In genomic region chr2:217903859-217904613, GRCh38 we compare ENCODE assay signal across 1 cellular context.
TF ChIP-seq lines count a peak whose summit lies in the region.

No MANE protein-coding gene starts in this region.

TF ChIP-seq in HepG2, 621 proteins besides CTCF, POLR2A, EP300 and RAD21 (continued from another document and continues in another):
- TF ChIP-seq ZNF281 (CRISPR knock-in tag; IDR thresholded peaks at IDR 0.05; ENCODE audit: borderline replicate concordance) (peak; percentile 22; the same call in 1 of the 2 replicates), FOXP4 (CRISPR knock-in tag; IDR thresholded peaks at IDR 0.05) (peak; percentile 79), HIC2 (CRISPR knock-in tag; IDR thresholded peaks at IDR 0.05; ENCODE audit: low read depth) (peak; percentile 70; the same call in 1 of the 2 replicates), SPEN (CRISPR knock-in tag; IDR thresholded peaks at IDR 0.05; ENCODE audit: low read depth) (peak; percentile 63; the same call in 1 of the 2 replicates), KDM4B (CRISPR knock-in tag; IDR thresholded peaks at IDR 0.05) (no peak), SNAI1 (CRISPR knock-in tag; IDR thresholded peaks at IDR 0.05; ENCODE audit: borderline replicate concordance) (no peak), ZNF331 (CRISPR knock-in tag; IDR thresholded peaks at IDR 0.05) (peak; percentile 22), ZNF883 (CRISPR knock-in tag; IDR thresholded peaks at IDR 0.05; ENCODE audit: not compliant biosample characterization) (no peak), ZNF547 (CRISPR knock-in tag; IDR thresholded peaks at IDR 0.05) (no peak), HNRNPLL (IDR thresholded peaks at IDR 0.05; ENCODE audit: low read depth, low read length, poor library complexity, severe bottlenecking) (no peak), PHF21A (CRISPR knock-in tag; IDR thresholded peaks at IDR 0.05) (peak; percentile 90), ZNF232 (CRISPR knock-in tag; IDR thresholded peaks at IDR 0.05; ENCODE audit: borderline replicate concordance) (0 out of 2 replicates have a peak, but pooled peaks have one; percentile 53), MEF2D (CRISPR knock-in tag; IDR thresholded peaks at IDR 0.05) (0 out of 2 replicates have a peak, but pooled peaks have one; percentile 37), IKZF1 (IDR thresholded peaks at IDR 0.05) (no peak), HDAC2 (CRISPR knock-in tag; IDR thresholded peaks at IDR 0.05) (peak; percentile 35; the same call in 1 of the 2 replicates), EEA1 (CRISPR knock-in tag; IDR thresholded peaks at IDR 0.05; ENCODE audit: borderline replicate concordance) (peak; percentile 74; the same call in 1 of the 2 replicates), SP5 (CRISPR knock-in tag; IDR thresholded peaks at IDR 0.05; ENCODE audit: borderline replicate concordance, low read depth) (peak; percentile 85; the same call in 1 of the 2 replicates), ZNF672 (CRISPR knock-in tag; IDR thresholded peaks at IDR 0.05) (no peak), CHCHD3 (CRISPR knock-in tag; IDR thresholded peaks at IDR 0.05) (0 out of 2 replicates have a peak, but pooled peaks have one; percentile 50), TOE1 (CRISPR knock-in tag; IDR thresholded peaks at IDR 0.05) (no peak), ZNF205 (CRISPR knock-in tag; IDR thresholded peaks at IDR 0.05) (no peak), YEATS4 (CRISPR knock-in tag; IDR thresholded peaks at IDR 0.05; ENCODE audit: borderline replicate concordance) (peak; percentile 37; the same call in 1 of the 2 replicates), ZNF670 (CRISPR knock-in tag; IDR thresholded peaks at IDR 0.05; ENCODE audit: borderline replicate concordance) (no peak), RERE (CRISPR knock-in tag; IDR thresholded peaks at IDR 0.05; ENCODE audit: low read depth) (no peak), RXRB (CRISPR knock-in tag; IDR thresholded peaks at IDR 0.05; ENCODE audit: borderline replicate concordance) (peak; percentile 77), ZNF101 (CRISPR knock-in tag; IDR thresholded peaks at IDR 0.05; ENCODE audit: borderline replicate concordance, low read depth) (no peak), U2AF1 (optimal IDR thresholded peaks at IDR 0.05; ENCODE audit: low read depth, low read length) (no peak)
- TF ChIP-seq, protein P1, sequence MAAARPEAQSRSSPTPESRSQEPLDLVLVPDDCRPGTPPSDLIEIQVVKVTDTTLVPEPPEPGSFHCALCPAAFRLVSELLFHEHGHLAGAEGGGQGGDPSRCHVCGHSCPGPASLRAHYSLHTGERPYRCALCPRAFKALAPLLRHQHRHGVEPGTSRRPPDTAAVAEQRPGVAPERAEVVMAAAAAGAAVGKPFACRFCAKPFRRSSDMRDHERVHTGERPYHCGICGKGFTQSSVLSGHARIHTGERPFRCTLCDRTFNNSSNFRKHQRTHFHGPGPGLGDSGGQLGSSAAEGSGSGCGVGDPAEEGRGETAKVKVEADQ (CRISPR knock-in tag; IDR thresholded peaks at IDR 0.05; ENCODE audit: borderline replicate concordance) = no peak
- TF ChIP-seq, protein P2, sequence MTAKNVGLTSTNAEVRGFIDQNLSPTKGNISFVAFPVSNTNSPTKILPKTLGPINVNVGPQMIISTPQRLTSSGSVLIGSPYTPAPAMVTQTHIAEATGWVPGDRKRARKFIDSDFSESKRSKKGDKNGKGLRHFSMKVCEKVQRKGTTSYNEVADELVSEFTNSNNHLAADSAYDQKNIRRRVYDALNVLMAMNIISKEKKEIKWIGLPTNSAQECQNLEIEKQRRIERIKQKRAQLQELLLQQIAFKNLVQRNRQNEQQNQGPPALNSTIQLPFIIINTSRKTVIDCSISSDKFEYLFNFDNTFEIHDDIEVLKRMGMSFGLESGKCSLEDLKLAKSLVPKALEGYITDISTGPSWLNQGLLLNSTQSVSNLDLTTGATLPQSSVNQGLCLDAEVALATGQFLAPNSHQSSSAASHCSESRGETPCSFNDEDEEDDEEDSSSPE (CRISPR knock-in tag; IDR thresholded peaks at IDR 0.05) = 0 out of 2 replicates have a peak, but pooled peaks have one; percentile 21
- TF ChIP-seq, protein P3, sequence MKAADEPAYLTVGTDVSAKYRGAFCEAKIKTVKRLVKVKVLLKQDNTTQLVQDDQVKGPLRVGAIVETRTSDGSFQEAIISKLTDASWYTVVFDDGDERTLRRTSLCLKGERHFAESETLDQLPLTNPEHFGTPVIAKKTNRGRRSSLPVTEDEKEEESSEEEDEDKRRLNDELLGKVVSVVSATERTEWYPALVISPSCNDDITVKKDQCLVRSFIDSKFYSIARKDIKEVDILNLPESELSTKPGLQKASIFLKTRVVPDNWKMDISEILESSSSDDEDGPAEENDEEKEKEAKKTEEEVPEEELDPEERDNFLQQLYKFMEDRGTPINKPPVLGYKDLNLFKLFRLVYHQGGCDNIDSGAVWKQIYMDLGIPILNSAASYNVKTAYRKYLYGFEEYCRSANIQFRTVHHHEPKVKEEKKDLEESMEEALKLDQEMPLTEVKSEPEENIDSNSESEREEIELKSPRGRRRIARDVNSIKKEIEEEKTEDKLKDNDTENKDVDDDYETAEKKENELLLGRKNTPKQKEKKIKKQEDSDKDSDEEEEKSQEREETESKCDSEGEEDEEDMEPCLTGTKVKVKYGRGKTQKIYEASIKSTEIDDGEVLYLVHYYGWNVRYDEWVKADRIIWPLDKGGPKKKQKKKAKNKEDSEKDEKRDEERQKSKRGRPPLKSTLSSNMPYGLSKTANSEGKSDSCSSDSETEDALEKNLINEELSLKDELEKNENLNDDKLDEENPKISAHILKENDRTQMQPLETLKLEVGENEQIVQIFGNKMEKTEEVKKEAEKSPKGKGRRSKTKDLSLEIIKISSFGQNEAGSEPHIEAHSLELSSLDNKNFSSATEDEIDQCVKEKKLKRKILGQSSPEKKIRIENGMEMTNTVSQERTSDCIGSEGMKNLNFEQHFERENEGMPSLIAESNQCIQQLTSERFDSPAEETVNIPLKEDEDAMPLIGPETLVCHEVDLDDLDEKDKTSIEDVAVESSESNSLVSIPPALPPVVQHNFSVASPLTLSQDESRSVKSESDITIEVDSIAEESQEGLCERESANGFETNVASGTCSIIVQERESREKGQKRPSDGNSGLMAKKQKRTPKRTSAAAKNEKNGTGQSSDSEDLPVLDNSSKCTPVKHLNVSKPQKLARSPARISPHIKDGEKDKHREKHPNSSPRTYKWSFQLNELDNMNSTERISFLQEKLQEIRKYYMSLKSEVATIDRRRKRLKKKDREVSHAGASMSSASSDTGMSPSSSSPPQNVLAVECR (CRISPR knock-in tag; IDR thresholded peaks at IDR 0.05; ENCODE audit: borderline replicate concordance) = peak; percentile 35; the same call in 1 of the 2 replicates
- TF ChIP-seq, protein P4, sequence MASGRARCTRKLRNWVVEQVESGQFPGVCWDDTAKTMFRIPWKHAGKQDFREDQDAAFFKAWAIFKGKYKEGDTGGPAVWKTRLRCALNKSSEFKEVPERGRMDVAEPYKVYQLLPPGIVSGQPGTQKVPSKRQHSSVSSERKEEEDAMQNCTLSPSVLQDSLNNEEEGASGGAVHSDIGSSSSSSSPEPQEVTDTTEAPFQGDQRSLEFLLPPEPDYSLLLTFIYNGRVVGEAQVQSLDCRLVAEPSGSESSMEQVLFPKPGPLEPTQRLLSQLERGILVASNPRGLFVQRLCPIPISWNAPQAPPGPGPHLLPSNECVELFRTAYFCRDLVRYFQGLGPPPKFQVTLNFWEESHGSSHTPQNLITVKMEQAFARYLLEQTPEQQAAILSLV (CRISPR knock-in tag; IDR thresholded peaks at IDR 0.05; ENCODE audit: borderline replicate concordance) = peak; percentile 22; the same call in 1 of the 2 replicates
- TF ChIP-seq, protein P5, sequence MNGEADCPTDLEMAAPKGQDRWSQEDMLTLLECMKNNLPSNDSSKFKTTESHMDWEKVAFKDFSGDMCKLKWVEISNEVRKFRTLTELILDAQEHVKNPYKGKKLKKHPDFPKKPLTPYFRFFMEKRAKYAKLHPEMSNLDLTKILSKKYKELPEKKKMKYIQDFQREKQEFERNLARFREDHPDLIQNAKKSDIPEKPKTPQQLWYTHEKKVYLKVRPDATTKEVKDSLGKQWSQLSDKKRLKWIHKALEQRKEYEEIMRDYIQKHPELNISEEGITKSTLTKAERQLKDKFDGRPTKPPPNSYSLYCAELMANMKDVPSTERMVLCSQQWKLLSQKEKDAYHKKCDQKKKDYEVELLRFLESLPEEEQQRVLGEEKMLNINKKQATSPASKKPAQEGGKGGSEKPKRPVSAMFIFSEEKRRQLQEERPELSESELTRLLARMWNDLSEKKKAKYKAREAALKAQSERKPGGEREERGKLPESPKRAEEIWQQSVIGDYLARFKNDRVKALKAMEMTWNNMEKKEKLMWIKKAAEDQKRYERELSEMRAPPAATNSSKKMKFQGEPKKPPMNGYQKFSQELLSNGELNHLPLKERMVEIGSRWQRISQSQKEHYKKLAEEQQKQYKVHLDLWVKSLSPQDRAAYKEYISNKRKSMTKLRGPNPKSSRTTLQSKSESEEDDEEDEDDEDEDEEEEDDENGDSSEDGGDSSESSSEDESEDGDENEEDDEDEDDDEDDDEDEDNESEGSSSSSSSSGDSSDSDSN (CRISPR knock-in tag; IDR thresholded peaks at IDR 0.05) = peak; percentile 43; the same call in 1 of the 2 replicates
